ENCODE assay signal across 18 cellular contexts in genomic region chr13:42176286-42176685, GRCh38.
"Had no signal": no experiment of that assay in that cellular context is flagged by ENCODE, and none has a peak within 500 bp of the region (broad histone marks: within the 10 kb centered on the region; RNA-seq: fewer than 3 reads in every experiment).

No MANE protein-coding gene starts in this region.

- H3K9me3 ChIP-seq: mucosa of descending colon, ovary, right atrium auricular region had no signal

- ATAC-seq: foreskin keratinocyte; left colon; left ventricle myocardium superior; mucosa of descending colon; natural killer cell treated with Interleukin-12 subunit alpha and Interleukin-12 subunit beta and Interleukin-15 and Interleukin-18, amount 100 ng/mL, for 72 hours had no signal

- H3K27me3 Mint-ChIP-seq: natural killer cell treated with Interleukin-12 subunit alpha and Interleukin-12 subunit beta and Interleukin-15 and Interleukin-18, amount 100 ng/mL, for 72 hours had no signal

- H2AFZ ChIP-seq: neural progenitor cell had no signal

- H3K4me1 ChIP-seq: foreskin keratinocyte, right atrium auricular region had no signal

- DNase-seq: effector memory CD4-positive, alpha-beta T cell; foreskin keratinocyte; immature natural killer cell; kidney; left colon; left ventricle myocardium superior; mesendoderm; mucosa of descending colon; nucleus accumbens; ovary; small intestine; stimulated activated CD4-positive, alpha-beta T cell treated with anti-CD3 and anti-CD28 coated beads, Interleukin-2, amount 100 ng/mL, for 48 hours; stimulated activated naive CD4-positive, alpha-beta T cell treated with Interleukin-2 at 50 U/mL for 16 hours; trophoblast cell had no signal

- H3K36me3 ChIP-seq: ovary, right atrium auricular region had no signal

- H3K36me3 Mint-ChIP-seq: natural killer cell treated with Interleukin-12 subunit alpha and Interleukin-12 subunit beta and Interleukin-15 and Interleukin-18, amount 100 ng/mL, for 72 hours had no signal

- H3K4me1 Mint-ChIP-seq: immature natural killer cell, neural progenitor cell had no signal

- H3K4me3 ChIP-seq: lung, mucosa of descending colon, neural progenitor cell, ovary, right atrium auricular region had no signal

- H3K4me3 Mint-ChIP-seq: immature natural killer cell; natural killer cell treated with Interleukin-12 subunit alpha and Interleukin-12 subunit beta and Interleukin-15 and Interleukin-18, amount 100 ng/mL, for 72 hours; neural progenitor cell had no signal

- H3K9me3 Mint-ChIP-seq: immature natural killer cell; natural killer cell treated with Interleukin-12 subunit alpha and Interleukin-12 subunit beta and Interleukin-15 and Interleukin-18, amount 100 ng/mL, for 72 hours; neural progenitor cell had no signal

- H3K27ac Mint-ChIP-seq: immature natural killer cell; natural killer cell treated with Interleukin-12 subunit alpha and Interleukin-12 subunit beta and Interleukin-15 and Interleukin-18, amount 100 ng/mL, for 72 hours; neural progenitor cell had no signal

- H3K27me3 ChIP-seq: foreskin keratinocyte, neural progenitor cell, ovary, right atrium auricular region had no signal

- H3K9ac ChIP-seq: neural progenitor cell had no signal

- H3K27ac ChIP-seq: foreskin keratinocyte, neural progenitor cell, ovary, right atrium auricular region had no signal
